2 cellular contexts compared by ENCODE assay signal in the genomic region with DNA sequence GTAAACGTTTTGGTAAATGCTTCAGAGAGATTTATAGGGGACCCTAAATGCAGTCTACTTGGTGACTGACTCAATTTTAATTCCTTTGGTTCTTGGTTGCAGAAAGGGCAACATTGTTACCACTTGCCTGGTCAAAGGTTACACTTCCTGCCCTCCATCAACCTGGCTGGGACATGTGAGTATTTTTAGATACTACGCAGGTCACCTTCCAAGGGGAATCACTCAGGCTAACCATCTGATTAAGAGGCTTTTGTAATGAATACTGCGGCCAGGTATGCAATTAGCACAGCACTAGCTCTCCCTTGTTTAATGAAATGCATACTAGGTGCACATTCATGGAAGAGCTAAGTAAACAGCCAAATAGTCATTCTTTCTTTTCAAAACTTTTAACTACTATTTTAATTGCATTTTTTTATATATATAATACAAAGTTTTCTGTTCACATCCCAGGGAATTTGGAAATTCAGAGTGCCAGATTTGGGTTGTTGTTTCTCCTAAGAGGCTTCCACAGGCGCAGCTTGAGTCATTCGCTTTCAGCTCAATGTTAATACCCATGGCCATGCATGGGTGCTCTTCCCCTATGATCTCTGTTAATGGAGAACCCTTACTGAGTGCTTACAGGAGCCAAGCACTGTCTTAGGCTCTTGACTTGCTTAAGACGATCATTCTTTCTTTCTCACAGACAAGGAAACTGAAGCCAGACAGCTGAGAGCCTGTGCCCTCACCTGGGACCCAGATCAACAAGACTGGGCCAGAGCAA.
TF ChIP-seq lines count a peak whose summit lies in the region.

No MANE protein-coding gene starts in this region.

TF ChIP-seq in IMR-90, 13 proteins besides CTCF, POLR2A, EP300 and RAD21 (continued from another document):
- no peak for TF ChIP-seq RCOR1 (IDR thresholded peaks at IDR 0.05; ENCODE audit: insufficient replicate concordance, low read length)
- no peak for TF ChIP-seq SMC3 (IDR thresholded peaks at IDR 0.05; ENCODE audit: low read depth, low read length)
- TF ChIP-seq CHD1 (IDR thresholded peaks at IDR 0.05; ENCODE audit: low read depth, low read length), result no peak
- TF ChIP-seq, protein P1, sequence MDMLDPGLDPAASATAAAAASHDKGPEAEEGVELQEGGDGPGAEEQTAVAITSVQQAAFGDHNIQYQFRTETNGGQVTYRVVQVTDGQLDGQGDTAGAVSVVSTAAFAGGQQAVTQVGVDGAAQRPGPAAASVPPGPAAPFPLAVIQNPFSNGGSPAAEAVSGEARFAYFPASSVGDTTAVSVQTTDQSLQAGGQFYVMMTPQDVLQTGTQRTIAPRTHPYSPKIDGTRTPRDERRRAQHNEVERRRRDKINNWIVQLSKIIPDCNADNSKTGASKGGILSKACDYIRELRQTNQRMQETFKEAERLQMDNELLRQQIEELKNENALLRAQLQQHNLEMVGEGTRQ (IDR thresholded peaks at IDR 0.05; ENCODE audit: low read depth, low read length), result no peak
- TF ChIP-seq MAFK (IDR thresholded peaks at IDR 0.05; ENCODE audit: low read depth, low read length), result no peak
- no peak for TF ChIP-seq NFE2L2 (IDR thresholded peaks at IDR 0.05; ENCODE audit: low read depth, low read length)
- TF ChIP-seq CEBPB (IDR thresholded peaks at IDR 0.05; ENCODE audit: low read depth, low read length), result no peak
- TF ChIP-seq FOS (IDR thresholded peaks at IDR 0.05; ENCODE audit: low read depth, low read length), result no peak
- TF ChIP-seq MXI1 (IDR thresholded peaks at IDR 0.05; ENCODE audit: borderline replicate concordance, low read depth, low read length), result no peak
TF ChIP-seq in IMR-90: peak in this region for 0.

TF ChIP-seq in WTC11, 78 proteins besides CTCF, POLR2A, EP300 and RAD21 (continued from another document):
- TF ChIP-seq KAT7 (CRISPR knock-in tag; IDR thresholded peaks at IDR 0.05; ENCODE audit: borderline replicate concordance) (no peak), ZNF317 (CRISPR knock-in tag; IDR thresholded peaks at IDR 0.05; ENCODE audit: borderline replicate concordance, low read depth) (no peak), HMGA2 (CRISPR knock-in tag; IDR thresholded peaks at IDR 0.05) (no peak), TCF7 (CRISPR knock-in tag; IDR thresholded peaks at IDR 0.05; ENCODE audit: low read depth) (no peak), NR3C1 (CRISPR knock-in tag; conservative IDR thresholded peaks at IDR 0.05; ENCODE audit: low read depth) (no peak), NFYB (CRISPR knock-in tag; conservative IDR thresholded peaks at IDR 0.05; ENCODE audit: low read depth) (no peak), CREM (CRISPR knock-in tag; IDR thresholded peaks at IDR 0.05) (no peak), NFATC4 (CRISPR knock-in tag; IDR thresholded peaks at IDR 0.05) (no peak), PRRX2 (CRISPR knock-in tag; IDR thresholded peaks at IDR 0.05) (no peak), TEAD4 (CRISPR knock-in tag; IDR thresholded peaks at IDR 0.05) (no peak), SMAD4 (CRISPR knock-in tag; IDR thresholded peaks at IDR 0.05) (no peak)
- TF ChIP-seq, protein P2, sequence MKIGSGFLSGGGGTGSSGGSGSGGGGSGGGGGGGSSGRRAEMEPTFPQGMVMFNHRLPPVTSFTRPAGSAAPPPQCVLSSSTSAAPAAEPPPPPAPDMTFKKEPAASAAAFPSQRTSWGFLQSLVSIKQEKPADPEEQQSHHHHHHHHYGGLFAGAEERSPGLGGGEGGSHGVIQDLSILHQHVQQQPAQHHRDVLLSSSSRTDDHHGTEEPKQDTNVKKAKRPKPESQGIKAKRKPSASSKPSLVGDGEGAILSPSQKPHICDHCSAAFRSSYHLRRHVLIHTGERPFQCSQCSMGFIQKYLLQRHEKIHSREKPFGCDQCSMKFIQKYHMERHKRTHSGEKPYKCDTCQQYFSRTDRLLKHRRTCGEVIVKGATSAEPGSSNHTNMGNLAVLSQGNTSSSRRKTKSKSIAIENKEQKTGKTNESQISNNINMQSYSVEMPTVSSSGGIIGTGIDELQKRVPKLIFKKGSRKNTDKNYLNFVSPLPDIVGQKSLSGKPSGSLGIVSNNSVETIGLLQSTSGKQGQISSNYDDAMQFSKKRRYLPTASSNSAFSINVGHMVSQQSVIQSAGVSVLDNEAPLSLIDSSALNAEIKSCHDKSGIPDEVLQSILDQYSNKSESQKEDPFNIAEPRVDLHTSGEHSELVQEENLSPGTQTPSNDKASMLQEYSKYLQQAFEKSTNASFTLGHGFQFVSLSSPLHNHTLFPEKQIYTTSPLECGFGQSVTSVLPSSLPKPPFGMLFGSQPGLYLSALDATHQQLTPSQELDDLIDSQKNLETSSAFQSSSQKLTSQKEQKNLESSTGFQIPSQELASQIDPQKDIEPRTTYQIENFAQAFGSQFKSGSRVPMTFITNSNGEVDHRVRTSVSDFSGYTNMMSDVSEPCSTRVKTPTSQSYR (CRISPR knock-in tag; IDR thresholded peaks at IDR 0.05), result no peak
- TF ChIP-seq, protein P3, sequence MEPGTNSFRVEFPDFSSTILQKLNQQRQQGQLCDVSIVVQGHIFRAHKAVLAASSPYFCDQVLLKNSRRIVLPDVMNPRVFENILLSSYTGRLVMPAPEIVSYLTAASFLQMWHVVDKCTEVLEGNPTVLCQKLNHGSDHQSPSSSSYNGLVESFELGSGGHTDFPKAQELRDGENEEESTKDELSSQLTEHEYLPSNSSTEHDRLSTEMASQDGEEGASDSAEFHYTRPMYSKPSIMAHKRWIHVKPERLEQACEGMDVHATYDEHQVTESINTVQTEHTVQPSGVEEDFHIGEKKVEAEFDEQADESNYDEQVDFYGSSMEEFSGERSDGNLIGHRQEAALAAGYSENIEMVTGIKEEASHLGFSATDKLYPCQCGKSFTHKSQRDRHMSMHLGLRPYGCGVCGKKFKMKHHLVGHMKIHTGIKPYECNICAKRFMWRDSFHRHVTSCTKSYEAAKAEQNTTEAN (CRISPR knock-in tag; IDR thresholded peaks at IDR 0.05), result no peak
- TF ChIP-seq, protein P4, sequence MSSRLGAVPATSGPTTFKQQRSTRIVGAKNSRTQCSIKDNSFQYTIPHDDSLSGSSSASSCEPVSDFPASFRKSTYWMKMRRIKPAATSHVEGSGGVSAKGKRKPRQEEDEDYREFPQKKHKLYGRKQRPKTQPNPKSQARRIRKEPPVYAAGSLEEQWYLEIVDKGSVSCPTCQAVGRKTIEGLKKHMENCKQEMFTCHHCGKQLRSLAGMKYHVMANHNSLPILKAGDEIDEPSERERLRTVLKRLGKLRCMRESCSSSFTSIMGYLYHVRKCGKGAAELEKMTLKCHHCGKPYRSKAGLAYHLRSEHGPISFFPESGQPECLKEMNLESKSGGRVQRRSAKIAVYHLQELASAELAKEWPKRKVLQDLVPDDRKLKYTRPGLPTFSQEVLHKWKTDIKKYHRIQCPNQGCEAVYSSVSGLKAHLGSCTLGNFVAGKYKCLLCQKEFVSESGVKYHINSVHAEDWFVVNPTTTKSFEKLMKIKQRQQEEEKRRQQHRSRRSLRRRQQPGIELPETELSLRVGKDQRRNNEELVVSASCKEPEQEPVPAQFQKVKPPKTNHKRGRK (CRISPR knock-in tag; IDR thresholded peaks at IDR 0.05; ENCODE audit: borderline replicate concordance), result no peak
- TF ChIP-seq, protein P5, sequence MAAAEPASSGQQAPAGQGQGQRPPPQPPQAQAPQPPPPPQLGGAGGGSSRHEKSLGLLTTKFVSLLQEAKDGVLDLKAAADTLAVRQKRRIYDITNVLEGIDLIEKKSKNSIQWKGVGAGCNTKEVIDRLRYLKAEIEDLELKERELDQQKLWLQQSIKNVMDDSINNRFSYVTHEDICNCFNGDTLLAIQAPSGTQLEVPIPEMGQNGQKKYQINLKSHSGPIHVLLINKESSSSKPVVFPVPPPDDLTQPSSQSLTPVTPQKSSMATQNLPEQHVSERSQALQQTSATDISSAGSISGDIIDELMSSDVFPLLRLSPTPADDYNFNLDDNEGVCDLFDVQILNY (CRISPR knock-in tag; IDR thresholded peaks at IDR 0.05), result no peak
- TF ChIP-seq, protein P6, sequence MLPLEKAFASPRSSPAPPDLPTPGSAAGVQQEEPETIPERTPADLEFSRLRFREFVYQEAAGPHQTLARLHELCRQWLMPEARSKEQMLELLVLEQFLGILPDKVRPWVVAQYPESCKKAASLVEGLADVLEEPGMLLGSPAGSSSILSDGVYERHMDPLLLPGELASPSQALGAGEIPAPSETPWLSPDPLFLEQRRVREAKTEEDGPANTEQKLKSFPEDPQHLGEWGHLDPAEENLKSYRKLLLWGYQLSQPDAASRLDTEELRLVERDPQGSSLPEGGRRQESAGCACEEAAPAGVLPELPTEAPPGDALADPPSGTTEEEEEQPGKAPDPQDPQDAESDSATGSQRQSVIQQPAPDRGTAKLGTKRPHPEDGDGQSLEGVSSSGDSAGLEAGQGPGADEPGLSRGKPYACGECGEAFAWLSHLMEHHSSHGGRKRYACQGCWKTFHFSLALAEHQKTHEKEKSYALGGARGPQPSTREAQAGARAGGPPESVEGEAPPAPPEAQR (CRISPR knock-in tag; IDR thresholded peaks at IDR 0.05), result no peak
- TF ChIP-seq, protein P7, sequence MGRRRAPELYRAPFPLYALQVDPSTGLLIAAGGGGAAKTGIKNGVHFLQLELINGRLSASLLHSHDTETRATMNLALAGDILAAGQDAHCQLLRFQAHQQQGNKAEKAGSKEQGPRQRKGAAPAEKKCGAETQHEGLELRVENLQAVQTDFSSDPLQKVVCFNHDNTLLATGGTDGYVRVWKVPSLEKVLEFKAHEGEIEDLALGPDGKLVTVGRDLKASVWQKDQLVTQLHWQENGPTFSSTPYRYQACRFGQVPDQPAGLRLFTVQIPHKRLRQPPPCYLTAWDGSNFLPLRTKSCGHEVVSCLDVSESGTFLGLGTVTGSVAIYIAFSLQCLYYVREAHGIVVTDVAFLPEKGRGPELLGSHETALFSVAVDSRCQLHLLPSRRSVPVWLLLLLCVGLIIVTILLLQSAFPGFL (CRISPR knock-in tag; IDR thresholded peaks at IDR 0.05; ENCODE audit: borderline replicate concordance), result no peak
- TF ChIP-seq, protein P8, sequence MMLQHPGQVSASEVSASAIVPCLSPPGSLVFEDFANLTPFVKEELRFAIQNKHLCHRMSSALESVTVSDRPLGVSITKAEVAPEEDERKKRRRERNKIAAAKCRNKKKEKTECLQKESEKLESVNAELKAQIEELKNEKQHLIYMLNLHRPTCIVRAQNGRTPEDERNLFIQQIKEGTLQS (CRISPR knock-in tag; conservative IDR thresholded peaks at IDR 0.05), result no peak
TF ChIP-seq in WTC11: peak in this region for 0.
